16 cellular contexts compared by ENCODE assay signal in the genomic region with DNA sequence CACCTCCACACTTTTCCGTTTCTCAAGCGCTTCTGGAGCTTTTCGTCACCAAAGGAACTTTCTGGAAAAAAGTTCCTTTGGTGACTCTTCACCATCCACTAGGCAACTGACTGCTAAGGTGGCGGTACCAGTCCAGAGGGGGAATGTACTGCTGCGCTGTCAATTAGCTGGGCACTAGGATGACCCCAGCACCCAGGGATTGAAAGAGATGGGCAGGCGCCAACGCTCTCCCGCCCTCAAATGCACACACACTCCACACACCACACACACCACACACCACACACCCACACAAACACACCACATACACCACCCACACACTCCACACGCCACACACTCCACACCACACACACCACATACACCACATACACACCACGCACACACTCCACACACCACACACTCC. TPM values are rescaled to one million over a fixed set of nuclear protein-coding genes. Genes with fewer than 3 reads are reported as not detected.
"Had no signal": no experiment of that assay in that cellular context is flagged by ENCODE, and none has a peak within 500 bp of the region (broad histone marks: within the 10 kb centered on the region; RNA-seq: fewer than 3 reads in every experiment).

No MANE protein-coding gene starts in this region.

- H3K9me3 ChIP-seq: breast epithelium, lower lobe of right lung, tibial nerve had no signal

- H3K4me3 Mint-ChIP-seq: activated CD8-positive, alpha-beta T cell treated with anti-CD3 and anti-CD28 coated beads for 36 hours; immature natural killer cell; T-cell had no signal

- H3K4me1 ChIP-seq: lower lobe of right lung had no signal

- ATAC-seq: activated CD8-positive, alpha-beta T cell treated with anti-CD3 and anti-CD28 coated beads for 36 hours; T-cell had no signal

- H3K27ac ChIP-seq: lower lobe of right lung, VCaP had no signal

- H3K36me3 ChIP-seq: breast epithelium, lower lobe of right lung, tibial nerve had no signal

- H3K9me3 Mint-ChIP-seq: activated CD8-positive, alpha-beta T cell treated with anti-CD3 and anti-CD28 coated beads for 36 hours; activated naive CD4-positive, alpha-beta T cell treated with anti-CD3 and anti-CD28 coated beads, Interleukin-2, amount 50 U/mL, for 72 hours; activated T-helper 2 cell treated with anti-CD3 and anti-CD28 coated beads, Interferon-gamma antibody, Interleukin-2, Interleukin-4, amounts not matched to agents 10 μg/mL and 5 μg/mL and 100 μg/mL, durations not matched to agents 14 hours and 24 hours and 36 hours; immature natural killer cell; naive B cell; T-cell had no signal

- H3K36me3 Mint-ChIP-seq: activated naive CD4-positive, alpha-beta T cell treated with anti-CD3 and anti-CD28 coated beads, Interleukin-2, amount 50 U/mL, for 72 hours; T-cell had no signal

- DNase-seq: activated CD4-positive, alpha-beta T cell treated with anti-CD3 and anti-CD28 coated beads for 4 hours; activated CD8-positive, alpha-beta T cell treated with anti-CD3 and anti-CD28 coated beads for 36 hours; dermis blood vessel endothelial cell; erythroblast; hypothalamus; immature natural killer cell; lower lobe of right lung; naive B cell; stimulated activated CD4-positive, alpha-beta T cell treated with anti-CD3 and anti-CD28 coated beads, Interleukin-15, amount 100 ng/mL, for 24 hours; stimulated activated CD4-positive, alpha-beta T cell treated with anti-CD3 and anti-CD28 coated beads, Interleukin-4, amount 100 ng/mL, for 24 hours; T-cell had no signal

- H3K27ac Mint-ChIP-seq: activated CD8-positive, alpha-beta T cell treated with anti-CD3 and anti-CD28 coated beads for 36 hours; activated naive CD4-positive, alpha-beta T cell treated with anti-CD3 and anti-CD28 coated beads, Interleukin-2, amount 50 U/mL, for 72 hours; activated T-helper 2 cell treated with anti-CD3 and anti-CD28 coated beads, Interferon-gamma antibody, Interleukin-2, Interleukin-4, amounts not matched to agents 10 μg/mL and 5 μg/mL and 100 μg/mL, durations not matched to agents 14 hours and 24 hours and 36 hours; T-cell had no signal

- H3K4me3 ChIP-seq: lower lobe of right lung had no signal

RNA-seq across cellular contexts. Expression of gene FGF5, which starts 58.8 kb away (rescaled TPM):
- total RNA-seq: activated CD8-positive, alpha-beta T cell treated with anti-CD3 and anti-CD28 coated beads for 36 hours; activated naive CD4-positive, alpha-beta T cell treated with anti-CD3 and anti-CD28 coated beads, Interleukin-2, amount 50 U/mL, for 72 hours; breast epithelium; lower lobe of right lung had no signal
- polyA plus RNA-seq: immature natural killer cell had no signal
